In genomic region chr2:128273469-128274081, GRCh38 we compare ENCODE assay signal across 18 cellular contexts. TPM values are rescaled to one million over a fixed set of nuclear protein-coding genes. Genes with fewer than 3 reads are reported as not detected.
DNase-seq lines count a peak whose midpoint lies in the region; ATAC-seq, FAIRE-seq and TF ChIP-seq lines count a peak whose summit lies in the region.
"Had no signal": no experiment of that assay in that cellular context is flagged by ENCODE, and none has a peak within 500 bp of the region (broad histone marks: within the 10 kb centered on the region; RNA-seq: fewer than 3 reads in every experiment).

No MANE protein-coding gene starts in this region.

- H3K4me3 ChIP-seq in H1 (ENCODE audit: extremely low read depth in 1 of 4, insufficient read depth in 2 of 4, low read depth in 3 of 4, low read length in 4 of 4) (no peak overlapping the region), osteoblast (ENCODE audit: insufficient read depth, low read length) (no peak overlapping the region), stomach (no peak overlapping the region)
- H3K4me3 ChIP-seq: dorsolateral prefrontal cortex, neural progenitor cell, vagina had no signal

- no peak overlapping the region for H2AK5ac ChIP-seq in H1 (ENCODE audit: low read depth, low read length)

- no peak overlapping the region for H3K4me2 ChIP-seq in H1 (ENCODE audit: insufficient read depth in 1 of 2, low read depth in 2 of 2, low read length in 2 of 2)
- H3K4me2 ChIP-seq in osteoblast (ENCODE audit: insufficient read depth, low read length) = no peak overlapping the region
- H3K4me2 ChIP-seq: neural progenitor cell had no signal

- no peak overlapping the region for H3K14ac ChIP-seq in H1 (ENCODE audit: insufficient read length)

- no peak overlapping the region for H3K4me3 Mint-ChIP-seq in activated CD4-positive, alpha-beta T cell treated with anti-CD3 and anti-CD28 coated beads for 36 hours
- H3K4me3 Mint-ChIP-seq: CD4-positive, CD25-positive, alpha-beta regulatory T cell; neural progenitor cell; T-helper 17 cell had no signal

- peak overlapping the region; percentile 26; the same call in 1 of the 2 replicates for H2BK5ac ChIP-seq in H1 (ENCODE audit: low read depth, low read length)

- H3K79me2 ChIP-seq in H1 (ENCODE audit: control insufficient read depth in 1 of 2, insufficient read depth in 2 of 2, low read length in 2 of 2) (peaks cover 0 to 59% of the 10 kb centered on the region in 2 experiments; a peak in 2 of 4 replicates), osteoblast (ENCODE audit: insufficient read depth, low read length) (no peaks in the 10 kb centered on the region)

- no peak for TF ChIP-seq RAD21 in H1 (IDR thresholded peaks at IDR 0.05 in 1 of 2, conservative IDR thresholded peaks at IDR 0.05 in 1 of 2; ENCODE audit: low read depth in 2 of 2, low read length in 2 of 2)

- no peak overlapping the region for H4K91ac ChIP-seq in H1 (replicated peaks; ENCODE audit: insufficient read length, low read length)

- no peak for ATAC-seq in activated CD4-positive, alpha-beta T cell treated with anti-CD3 and anti-CD28 coated beads for 36 hours
- no peak for ATAC-seq in GM21526 (IDR thresholded peaks at IDR 0.05; ENCODE audit: low FRiP score, unreplicated experiment)
- ATAC-seq in GM21381 (IDR thresholded peaks at IDR 0.05; ENCODE audit: unreplicated experiment) = no peak
- ATAC-seq: T-helper 17 cell had no signal

- no peak overlapping the region for H3K9ac ChIP-seq in H1 (replicated peaks in 1 of 4; ENCODE audit: extremely low read depth in 1 of 4, low read depth in 3 of 4, low read length in 3 of 4)
- H3K9ac ChIP-seq: neural progenitor cell had no signal

- no peak overlapping the region for H2BK20ac ChIP-seq in H1 (ENCODE audit: low read length)

- TF ChIP-seq POLR2A in H1 (IDR thresholded peaks at IDR 0.05; ENCODE audit: control extremely low read depth in 1 of 2, low read depth in 2 of 2, low read length in 2 of 2) = no peak
- TF ChIP-seq POLR2A in stomach (IDR thresholded peaks at IDR 0.05) = no peak

- FAIRE-seq in HTR-8/SVneo (lab: Jason Lieb, UNC) (peak; percentile 4), H1 (lab: Jason Lieb, UNC) (no peak)

- TF ChIP-seq EP300 in H1 (IDR thresholded peaks at IDR 0.05; ENCODE audit: borderline replicate concordance in 1 of 2, low read depth in 2 of 2, low read length in 2 of 2) = no peak
- no peak for TF ChIP-seq EP300 in stomach (IDR thresholded peaks at IDR 0.05)

- H3K56ac ChIP-seq in H1 (replicated peaks; ENCODE audit: insufficient read length, low read depth, low read length) = no peak overlapping the region

- no peak overlapping the region for H2BK120ac ChIP-seq in H1 (replicated peaks; ENCODE audit: low read depth, low read length)

- H3K79me1 ChIP-seq in H1 (ENCODE audit: low read depth, low read length) = peaks cover 25% of the 10 kb centered on the region

- H3K4ac ChIP-seq in H1 (replicated peaks; ENCODE audit: insufficient read length, low read depth, low read length) = no peak overlapping the region

- peak overlapping the region; percentile 57; the same call in 1 of the 2 replicates for H4K8ac ChIP-seq in H1 (ENCODE audit: extremely low read depth, insufficient read depth, low read length)

- peaks cover 7% of the 10 kb centered on the region for H3K9me3 Mint-ChIP-seq in activated CD4-positive, alpha-beta T cell treated with anti-CD3 and anti-CD28 coated beads for 36 hours (ENCODE audit: low read depth)

- TF ChIP-seq CTCF in H1 (IDR thresholded peaks at IDR 0.05; ENCODE audit: control extremely low read depth in 1 of 3, insufficient read depth in 1 of 3, low read depth in 1 of 3, low read length in 3 of 3) (no peak), osteoblast (IDR thresholded peaks at IDR 0.05; ENCODE audit: extremely low read depth, low read depth, low read length) (no peak), stomach (IDR thresholded peaks at IDR 0.05) (no peak)

- H2BK15ac ChIP-seq in H1 (ENCODE audit: low read length) = no peak overlapping the region

- H3K27ac ChIP-seq in H1 (ENCODE audit: low read depth, low read length) = no peak overlapping the region
- H3K27ac ChIP-seq in osteoblast (ENCODE audit: low read depth, low read length) = no peak overlapping the region
- no peak overlapping the region for H3K27ac ChIP-seq in stomach
- H3K27ac ChIP-seq: neural progenitor cell, vagina had no signal

- peaks cover 29% of the 10 kb centered on the region for H3K36me3 Mint-ChIP-seq in activated CD4-positive, alpha-beta T cell treated with anti-CD3 and anti-CD28 coated beads for 36 hours (ENCODE audit: low read depth)

- no peaks in the 10 kb centered on the region; a peak in 1 of 7 replicates for H3K4me1 ChIP-seq in H1 (replicated peaks in 1 of 4; ENCODE audit: control insufficient read depth in 3 of 4, insufficient read depth in 4 of 4, low read length in 3 of 4)
- H3K4me1 ChIP-seq in osteoblast (ENCODE audit: insufficient read depth, low read length) = no peaks in the 10 kb centered on the region
- peaks cover 0 to 25% (median 14%) of the 10 kb centered on the region in 4 donors for H3K4me1 ChIP-seq in stomach
- H3K4me1 ChIP-seq: neural progenitor cell had no signal

- 87% methylated on average over 15 of the region's 16 CpGs; no CpG with 5 or more reads in 1 of the 2 experiments for WGBS in H1 (ENCODE audit: extremely low coverage in 1 of 2, insufficient coverage in 1 of 2, insufficient read length in 1 of 2, insufficient replicate concordance in 2 of 2, low coverage in 1 of 2, low lambda C conversion rate in 2 of 2, missing lambda C conversion rate in 1 of 2), 2 experiments
- 66 to 80% (median 76%) methylated on average over 16 of the region's 16 CpGs for WGBS in stomach, 5 donors

- H3K18ac ChIP-seq in H1 (ENCODE audit: extremely low read depth, low read length) = no peak overlapping the region

- no peak overlapping the region for H4K5ac ChIP-seq in H1 (ENCODE audit: insufficient read length, low read depth, low read length)

- H3K36me3 ChIP-seq in H1 (ENCODE audit: control insufficient read depth in 2 of 4, insufficient read depth in 4 of 4, low read length in 3 of 4) (peaks cover 2 to 12% (median 4%) of the 10 kb centered on the region in 4 experiments; a peak in 5 of 8 replicates), osteoblast (ENCODE audit: insufficient read depth, low read length) (no peaks in the 10 kb centered on the region), stomach (peaks cover 4 to 54% (median 23%) of the 10 kb centered on the region in 4 donors)
- H3K36me3 ChIP-seq: neural progenitor cell, vagina had no signal

- DNase-seq in activated CD4-positive, alpha-beta T cell treated with anti-CD3 and anti-CD28 coated beads for 36 hours = peak; percentile 3
- no peak for DNase-seq in activated CD4-positive, alpha-beta T cell treated with anti-CD3 and anti-CD28 coated beads, Interleukin-2, amount 50 U/mL, for 1 hour
- DNase-seq in HTR-8/SVneo (ENCODE audit: insufficient read length, low spot score) = no peak
- DNase-seq in H1 (ENCODE audit: low read depth in 1 of 2, low spot score in 2 of 2) = no peak
- peak; percentile 56 for DNase-seq in osteoblast (ENCODE audit: insufficient read length, low spot score, missing footprints)
- no peak for DNase-seq in stomach
- DNase-seq: activated CD4-positive, CD25-positive, alpha-beta regulatory T cell; DMS79; mammary epithelial cell; NCI-H1436; NCI-H446 treated with DMSO at 0.1 percent for 48 hours had no signal

- 0 out of 2 replicates have a peak overlapping the region, but pooled peaks have one; percentile 39 for H2BK12ac ChIP-seq in H1 (ENCODE audit: low read depth, low read length)

- H3K27ac Mint-ChIP-seq in activated CD4-positive, alpha-beta T cell treated with anti-CD3 and anti-CD28 coated beads for 36 hours = no peak overlapping the region
- H3K27ac Mint-ChIP-seq: CD4-positive, CD25-positive, alpha-beta regulatory T cell; neural progenitor cell; T-helper 17 cell had no signal

- intact Hi-C loops in activated CD4-positive, alpha-beta T cell treated with anti-CD3 and anti-CD28 coated beads for 36 hours (cut with DNase I, micrococcal nuclease) = no loop called here
- intact Hi-C loops in stomach (cut with DNase I; ENCODE audit: low total_unique reads) = no loop called here

- no peaks in the 10 kb centered on the region for H3K23me2 ChIP-seq in H1 (ENCODE audit: low read depth, low read length)

- CTCF ChIA-PET in activated CD4-positive, alpha-beta T cell treated with anti-CD3 and anti-CD28 coated beads for 36 hours (lab: Charles Lee) = no interaction called here
- CTCF ChIA-PET in H1 (lab: Charles Lee; ENCODE audit: partially characterized antibody) = interaction anchor here (1.0 kb wide), 1 partner anchor 32 kb away, joined by 3 read pairs; no protein-coding TSS in a partner anchor

- H3K4me1 Mint-ChIP-seq in activated CD4-positive, alpha-beta T cell treated with anti-CD3 and anti-CD28 coated beads for 36 hours = no peaks in the 10 kb centered on the region
- H3K4me1 Mint-ChIP-seq: neural progenitor cell had no signal

- H3K23ac ChIP-seq in H1 (ENCODE audit: insufficient read length) = no peak overlapping the region

- peaks cover 24 to 54% of the 10 kb centered on the region in 2 experiments for H4K20me1 ChIP-seq in H1 (replicated peaks in 1 of 2; ENCODE audit: control insufficient read depth in 1 of 2, insufficient read depth in 2 of 2, low read length in 2 of 2)
- peaks cover 19% of the 10 kb centered on the region for H4K20me1 ChIP-seq in osteoblast (ENCODE audit: insufficient read depth, low read length)

- POLR2A ChIA-PET in activated CD4-positive, alpha-beta T cell treated with anti-CD3 and anti-CD28 coated beads for 36 hours (lab: Charles Lee) = no interaction called here
- POLR2A ChIA-PET in H1 (lab: Charles Lee; ENCODE audit: partially characterized antibody) = interaction anchor here (1.2 kb wide), 1 partner anchor 9 kb away, joined by 3 read pairs; no protein-coding TSS in a partner anchor

- H3K9me3 ChIP-seq in H1 (ENCODE audit: insufficient read depth in 2 of 2, low read depth in 1 of 2, low read length in 1 of 2) (no peaks in the 10 kb centered on the region), osteoblast (ENCODE audit: low read depth, low read length) (no peaks in the 10 kb centered on the region), stomach (peaks cover 0 to 19% (median 4%) of the 10 kb centered on the region in 4 donors)
- H3K9me3 ChIP-seq: vagina had no signal

- H3K27me3 Mint-ChIP-seq in activated CD4-positive, alpha-beta T cell treated with anti-CD3 and anti-CD28 coated beads for 36 hours = no peaks in the 10 kb centered on the region
- H3K27me3 Mint-ChIP-seq: CD4-positive, CD25-positive, alpha-beta regulatory T cell; T-helper 17 cell had no signal

- H3K27me3 ChIP-seq in H1 (replicated peaks in 1 of 4; ENCODE audit: control insufficient read depth in 3 of 4, extremely low read depth in 1 of 4, insufficient read depth in 3 of 4, low read length in 3 of 4) = no peaks in the 10 kb centered on the region; a peak in 1 of 7 replicates
- no peaks in the 10 kb centered on the region for H3K27me3 ChIP-seq in osteoblast (ENCODE audit: insufficient read depth, low read length)
- no peaks in the 10 kb centered on the region for H3K27me3 ChIP-seq in stomach
- H3K27me3 ChIP-seq: dorsolateral prefrontal cortex, neural progenitor cell, vagina had no signal

- no peak overlapping the region for H2AFZ ChIP-seq in H1 (ENCODE audit: low read length)
- no peak overlapping the region for H2AFZ ChIP-seq in osteoblast (ENCODE audit: low read length)
- H2AFZ ChIP-seq: neural progenitor cell had no signal

RNA-seq across cellular contexts. Expression of gene HS6ST1, which starts 45.1 kb away (rescaled TPM):
- 10 to 100 TPM; 12.8 to 13.8 TPM for total RNA-seq in activated CD4-positive, alpha-beta T cell treated with anti-CD3 and anti-CD28 coated beads for 36 hours
- 72.8 and 74.6 TPM in 2 replicates for total RNA-seq in H1 (2021; fragmentation: NEBNext Ultra II Directional; extraction: Animal tissue kit (Norgen Biotek cat#: 25700))
- 37.4 and 61.3 TPM in 2 replicates for polyA plus RNA-seq in H1 (2011; rRNA removed)
- polyA plus RNA-seq in H1 (2011; cell fraction: cytosol; rRNA removed) = 37.9 TPM
- polyA plus RNA-seq in H1 (2011; cell fraction: nucleus; rRNA removed) = 51.0 TPM
- 44.2 to 60.1 TPM (median 56.3 TPM) in 4 replicates for polyA plus RNA-seq in H1 (2012, experiment 1 of 2)
- 57.3 TPM for polyA plus RNA-seq in H1 (2012, experiment 2 of 2)
- polyA plus RNA-seq in H1 (2013, experiment 1 of 2) = 41.0 TPM
- 45.1 TPM for polyA plus RNA-seq in H1 (2013, experiment 2 of 2)
- polyA minus RNA-seq in H1 (2011; rRNA and poly(A)+ RNA removed) = 26.9 and 34.9 TPM in 2 replicates
- polyA minus RNA-seq in H1 (2011; cell fraction: cytosol; rRNA and poly(A)+ RNA removed) = 49.1 TPM
- polyA minus RNA-seq in H1 (2011; cell fraction: nucleus; rRNA and poly(A)+ RNA removed) = 74.6 TPM
- 16.5 and 18.8 TPM in 2 replicates for total RNA-seq in osteoblast
- total RNA-seq in stomach = 100 to 1,000 TPM in 1 of 5 donors, 10 to 100 TPM in 2, 1 to 10 TPM in 2; 2.9 to 178 (median 20.7) TPM
- 10 to 100 TPM in 2 of 3 donors, 1 to 10 TPM in 1; 5.8 to 15.2 (median 10.5) TPM for polyA plus RNA-seq in stomach

Comparison
In these comparisons a context has a peak if more than half of its experiments do, and no peak if none do; other contexts are left out.
1. DNase-seq: peak in activated CD4-positive, alpha-beta T cell treated with anti-CD3 and anti-CD28 coated beads for 36 hours (single experiment) and osteoblast (single experiment); none in activated CD4-positive, alpha-beta T cell treated with anti-CD3 and anti-CD28 coated beads, Interleukin-2, amount 50 U/mL, for 1 hour (single experiment), HTR-8/SVneo (single experiment), H1 (0 of 2) and stomach (single experiment).